In the genomic region with DNA sequence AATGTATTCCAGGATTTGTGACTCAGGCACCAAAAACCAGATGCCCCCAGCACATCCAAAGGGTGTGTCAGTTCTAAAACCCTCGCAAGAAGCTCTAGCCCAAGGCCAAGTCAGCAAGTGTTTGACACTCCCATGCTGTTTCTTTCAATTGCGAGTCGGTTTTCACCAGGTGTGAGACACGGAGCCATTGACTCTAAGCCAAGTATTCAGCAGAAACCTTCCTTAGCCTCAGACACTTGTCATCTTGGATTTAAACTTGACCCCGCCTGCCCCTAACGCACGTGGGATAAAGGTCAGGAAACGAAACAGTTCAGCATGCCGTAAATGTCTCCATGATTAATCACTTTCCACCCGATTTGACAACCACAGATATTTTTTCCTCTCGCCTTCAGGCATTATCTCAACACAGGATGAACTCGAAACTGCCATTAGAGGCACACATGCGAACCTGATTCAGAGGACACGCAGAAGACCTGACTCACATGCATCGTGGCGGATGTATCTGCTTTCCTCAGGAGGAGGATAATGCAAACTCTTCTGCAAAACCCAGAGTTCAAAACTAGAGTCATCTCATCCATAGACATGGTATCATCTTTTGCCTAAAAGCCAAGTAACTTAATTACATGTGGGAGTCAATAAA, we compare ENCODE assay signal across 8 cellular contexts.
DNase-seq lines count a peak whose midpoint lies in the region; ATAC-seq, FAIRE-seq and TF ChIP-seq lines count a peak whose summit lies in the region.
"Not testable (repeated sequence)": the region's sequence is repeated elsewhere in the genome, so short reads cannot be mapped to it uniquely, and the experiment has no call there.

No MANE protein-coding gene starts in this region.

- POLR2A ChIA-PET in activated CD8-positive, alpha-beta T cell treated with anti-CD3 and anti-CD28 coated beads for 36 hours (lab: Charles Lee): not testable (repeated sequence)

- not testable (repeated sequence) for H3K27ac Mint-ChIP-seq in T-helper 2 cell treated with Interferon-gamma antibody and Interleukin-4, amounts not matched to agents 5 μg/mL and 100 μg/mL, for 36 hours; activated CD8-positive, alpha-beta T cell treated with anti-CD3 and anti-CD28 coated beads for 36 hours; activated naive CD8-positive, alpha-beta T cell treated with anti-CD3 and anti-CD28 coated beads, Interleukin-2, amount 50 U/mL, for 24 hours

- TF ChIP-seq POLR2A in H54 (IDR thresholded peaks at IDR 0.05; ENCODE audit: low read depth, low read length): not testable (repeated sequence)

- not testable (repeated sequence) for H3K4me3 ChIP-seq in fibroblast of villous mesenchyme (ENCODE audit: low read depth, low read length); small intestine (ENCODE audit: low read depth in 1 of 2, low read length in 2 of 2)

- peak; percentile 75 for ATAC-seq in activated CD8-positive, alpha-beta T cell treated with anti-CD3 and anti-CD28 coated beads for 36 hours
- ATAC-seq in activated naive CD8-positive, alpha-beta T cell treated with anti-CD3 and anti-CD28 coated beads, Interleukin-2, amount 50 U/mL, for 24 hours: peak; percentile 87

- WGBS in small intestine, 3 donors: 4 to 47% (median 38%) methylated on average over 8 to 9 of the region's 16 CpGs

- not testable (repeated sequence) for H3K9me3 ChIP-seq in small intestine (ENCODE audit: control insufficient read depth, low read depth)

- not testable (repeated sequence) for H3K4me1 ChIP-seq in small intestine (ENCODE audit: control insufficient read depth in 2 of 2, insufficient read depth in 1 of 2, low read depth in 1 of 2, low read length in 1 of 2)

- H3K36me3 Mint-ChIP-seq in T-helper 2 cell treated with Interferon-gamma antibody and Interleukin-4, amounts not matched to agents 5 μg/mL and 100 μg/mL, for 36 hours (ENCODE audit: low read depth); activated CD8-positive, alpha-beta T cell treated with anti-CD3 and anti-CD28 coated beads for 36 hours (ENCODE audit: low read depth); activated naive CD8-positive, alpha-beta T cell treated with anti-CD3 and anti-CD28 coated beads, Interleukin-2, amount 50 U/mL, for 24 hours (ENCODE audit: low read depth): not testable (repeated sequence)

- not testable (repeated sequence) for TF ChIP-seq CTCF in activated CD8-positive, alpha-beta T cell treated with anti-CD3 and anti-CD28 coated beads for 36 hours (IDR thresholded peaks at IDR 0.05); fibroblast of villous mesenchyme (IDR thresholded peaks at IDR 0.05; ENCODE audit: insufficient read depth, low read depth, low read length)

- not testable (repeated sequence) for DNase-seq in H54 (ENCODE audit: insufficient read length, low spot score)
- DNase-seq in MV-4-11 (lab: John Stamatoyannopoulos, UW) (peak; percentile 64), fibroblast of villous mesenchyme (ENCODE audit: low read depth) (peak; percentile 24), small intestine (peak; percentile 41)
- DNase-seq in T-helper 2 cell treated with Interferon-gamma antibody and Interleukin-4, amounts not matched to agents 5 μg/mL and 100 μg/mL, for 36 hours (ENCODE audit: low spot score): peak; percentile 62
- peak; percentile 52 for DNase-seq in activated CD8-positive, alpha-beta T cell treated with anti-CD3 and anti-CD28 coated beads for 36 hours
- peak; percentile 49 for DNase-seq in activated naive CD8-positive, alpha-beta T cell treated with anti-CD3 and anti-CD28 coated beads, Interleukin-2, amount 50 U/mL, for 24 hours
- DNase-seq in stimulated activated naive CD4-positive, alpha-beta T cell treated with Interleukin-2 at 50 U/mL for 16 hours (lab: John Stamatoyannopoulos, UW): peak; percentile 56

- not testable (repeated sequence) for H3K27me3 ChIP-seq in small intestine (ENCODE audit: control insufficient read depth in 2 of 2, insufficient read depth in 2 of 2, low read length in 2 of 2)

- FAIRE-seq in H54 (lab: Jason Lieb, UNC): peak; percentile 53
- FAIRE-seq in small intestine (lab: Jason Lieb, UNC): not testable (repeated sequence)

- H3K27ac ChIP-seq in small intestine (ENCODE audit: low read depth in 1 of 2, low read length in 1 of 2): not testable (repeated sequence)

- intact Hi-C loops in activated CD8-positive, alpha-beta T cell treated with anti-CD3 and anti-CD28 coated beads for 36 hours (cut with micrococcal nuclease): not testable (repeated sequence)

- not testable (repeated sequence) for H3K4me1 Mint-ChIP-seq in T-helper 2 cell treated with Interferon-gamma antibody and Interleukin-4, amounts not matched to agents 5 μg/mL and 100 μg/mL, for 36 hours (ENCODE audit: low read depth); activated CD8-positive, alpha-beta T cell treated with anti-CD3 and anti-CD28 coated beads for 36 hours (ENCODE audit: low read depth); activated naive CD8-positive, alpha-beta T cell treated with anti-CD3 and anti-CD28 coated beads, Interleukin-2, amount 50 U/mL, for 24 hours

- not testable (repeated sequence) for H3K27me3 Mint-ChIP-seq in T-helper 2 cell treated with Interferon-gamma antibody and Interleukin-4, amounts not matched to agents 5 μg/mL and 100 μg/mL, for 36 hours (ENCODE audit: low read depth); activated CD8-positive, alpha-beta T cell treated with anti-CD3 and anti-CD28 coated beads for 36 hours; activated naive CD8-positive, alpha-beta T cell treated with anti-CD3 and anti-CD28 coated beads, Interleukin-2, amount 50 U/mL, for 24 hours

- H3K36me3 ChIP-seq in small intestine (ENCODE audit: control insufficient read depth in 2 of 2, insufficient read depth in 2 of 2, low read length in 2 of 2): not testable (repeated sequence)

- H3K4me3 Mint-ChIP-seq in T-helper 2 cell treated with Interferon-gamma antibody and Interleukin-4, amounts not matched to agents 5 μg/mL and 100 μg/mL, for 36 hours; activated CD8-positive, alpha-beta T cell treated with anti-CD3 and anti-CD28 coated beads for 36 hours; activated naive CD8-positive, alpha-beta T cell treated with anti-CD3 and anti-CD28 coated beads, Interleukin-2, amount 50 U/mL, for 24 hours: not testable (repeated sequence)

- CTCF ChIA-PET in activated CD8-positive, alpha-beta T cell treated with anti-CD3 and anti-CD28 coated beads for 36 hours (lab: Charles Lee): not testable (repeated sequence)

- not testable (repeated sequence) for H3K9me3 Mint-ChIP-seq in T-helper 2 cell treated with Interferon-gamma antibody and Interleukin-4, amounts not matched to agents 5 μg/mL and 100 μg/mL, for 36 hours; activated CD8-positive, alpha-beta T cell treated with anti-CD3 and anti-CD28 coated beads for 36 hours; activated naive CD8-positive, alpha-beta T cell treated with anti-CD3 and anti-CD28 coated beads, Interleukin-2, amount 50 U/mL, for 24 hours
